ENCODE assay signal across 2 cellular contexts in the genomic region with DNA sequence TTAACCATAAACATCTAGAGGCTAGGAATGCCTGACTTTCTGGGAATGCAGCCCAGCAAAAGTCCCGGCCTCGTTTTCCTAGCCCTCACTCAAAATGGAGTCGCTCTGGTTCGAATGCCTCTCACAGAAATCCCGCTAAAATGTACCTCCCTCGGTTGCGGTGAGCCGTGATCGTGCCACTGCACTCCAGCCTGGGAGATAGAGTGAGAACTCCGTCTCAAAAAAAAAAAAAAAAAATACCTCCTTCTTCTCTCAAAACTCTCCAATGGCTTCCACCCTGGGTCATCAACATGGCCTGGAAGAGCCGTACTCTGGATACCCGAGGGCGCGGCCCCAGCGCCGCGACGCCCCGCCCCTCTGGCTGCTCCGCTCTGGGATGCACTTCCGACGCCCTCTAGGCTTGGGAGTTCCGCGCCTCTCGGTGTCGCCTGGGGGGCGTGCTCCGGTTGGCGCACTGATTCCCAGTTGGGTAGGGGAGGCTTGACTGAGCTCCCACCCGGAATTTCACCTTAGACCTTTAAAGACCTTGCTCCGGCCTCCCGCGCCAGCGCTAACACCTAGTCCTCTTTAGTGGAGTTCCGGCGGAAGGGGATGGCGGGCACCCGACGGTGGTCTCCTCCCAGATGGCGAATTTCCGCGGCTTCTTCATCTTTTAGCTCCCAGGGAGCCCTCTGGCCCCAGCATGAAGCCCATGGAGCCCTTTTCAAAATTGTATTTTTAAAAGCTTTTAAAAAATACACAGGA.
TF ChIP-seq lines count a peak whose summit lies in the region.

No MANE protein-coding gene starts in this region.

TF ChIP-seq in Ishikawa, 13 proteins besides CTCF, POLR2A, EP300 and RAD21:
- TF ChIP-seq YY1 (IDR thresholded peaks at IDR 0.05; ENCODE audit: low read depth) = peak; percentile 76
- TF ChIP-seq, protein P1, sequence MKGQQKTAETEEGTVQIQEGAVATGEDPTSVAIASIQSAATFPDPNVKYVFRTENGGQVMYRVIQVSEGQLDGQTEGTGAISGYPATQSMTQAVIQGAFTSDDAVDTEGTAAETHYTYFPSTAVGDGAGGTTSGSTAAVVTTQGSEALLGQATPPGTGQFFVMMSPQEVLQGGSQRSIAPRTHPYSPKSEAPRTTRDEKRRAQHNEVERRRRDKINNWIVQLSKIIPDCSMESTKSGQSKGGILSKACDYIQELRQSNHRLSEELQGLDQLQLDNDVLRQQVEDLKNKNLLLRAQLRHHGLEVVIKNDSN (IDR thresholded peaks at IDR 0.05) = no peak
- TF ChIP-seq, protein P2, sequence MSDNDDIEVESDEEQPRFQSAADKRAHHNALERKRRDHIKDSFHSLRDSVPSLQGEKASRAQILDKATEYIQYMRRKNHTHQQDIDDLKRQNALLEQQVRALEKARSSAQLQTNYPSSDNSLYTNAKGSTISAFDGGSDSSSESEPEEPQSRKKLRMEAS (IDR thresholded peaks at IDR 0.05) = peak; percentile 69
- no peak for TF ChIP-seq CEBPB (IDR thresholded peaks at IDR 0.05)
- TF ChIP-seq EGR1 (IDR thresholded peaks at IDR 0.05) = no peak
- no peak for TF ChIP-seq TCF12 (IDR thresholded peaks at IDR 0.05; ENCODE audit: low read depth)
- no peak for TF ChIP-seq FOXM1 (IDR thresholded peaks at IDR 0.05; ENCODE audit: borderline replicate concordance, low read depth)
- TF ChIP-seq, protein P3, sequence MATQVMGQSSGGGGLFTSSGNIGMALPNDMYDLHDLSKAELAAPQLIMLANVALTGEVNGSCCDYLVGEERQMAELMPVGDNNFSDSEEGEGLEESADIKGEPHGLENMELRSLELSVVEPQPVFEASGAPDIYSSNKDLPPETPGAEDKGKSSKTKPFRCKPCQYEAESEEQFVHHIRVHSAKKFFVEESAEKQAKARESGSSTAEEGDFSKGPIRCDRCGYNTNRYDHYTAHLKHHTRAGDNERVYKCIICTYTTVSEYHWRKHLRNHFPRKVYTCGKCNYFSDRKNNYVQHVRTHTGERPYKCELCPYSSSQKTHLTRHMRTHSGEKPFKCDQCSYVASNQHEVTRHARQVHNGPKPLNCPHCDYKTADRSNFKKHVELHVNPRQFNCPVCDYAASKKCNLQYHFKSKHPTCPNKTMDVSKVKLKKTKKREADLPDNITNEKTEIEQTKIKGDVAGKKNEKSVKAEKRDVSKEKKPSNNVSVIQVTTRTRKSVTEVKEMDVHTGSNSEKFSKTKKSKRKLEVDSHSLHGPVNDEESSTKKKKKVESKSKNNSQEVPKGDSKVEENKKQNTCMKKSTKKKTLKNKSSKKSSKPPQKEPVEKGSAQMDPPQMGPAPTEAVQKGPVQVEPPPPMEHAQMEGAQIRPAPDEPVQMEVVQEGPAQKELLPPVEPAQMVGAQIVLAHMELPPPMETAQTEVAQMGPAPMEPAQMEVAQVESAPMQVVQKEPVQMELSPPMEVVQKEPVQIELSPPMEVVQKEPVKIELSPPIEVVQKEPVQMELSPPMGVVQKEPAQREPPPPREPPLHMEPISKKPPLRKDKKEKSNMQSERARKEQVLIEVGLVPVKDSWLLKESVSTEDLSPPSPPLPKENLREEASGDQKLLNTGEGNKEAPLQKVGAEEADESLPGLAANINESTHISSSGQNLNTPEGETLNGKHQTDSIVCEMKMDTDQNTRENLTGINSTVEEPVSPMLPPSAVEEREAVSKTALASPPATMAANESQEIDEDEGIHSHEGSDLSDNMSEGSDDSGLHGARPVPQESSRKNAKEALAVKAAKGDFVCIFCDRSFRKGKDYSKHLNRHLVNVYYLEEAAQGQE (IDR thresholded peaks at IDR 0.05; ENCODE audit: low read depth) = no peak
- no peak for TF ChIP-seq CREB1 (IDR thresholded peaks at IDR 0.05; ENCODE audit: low read depth)
- no peak for TF ChIP-seq NFIC (IDR thresholded peaks at IDR 0.05)
- TF ChIP-seq ZBTB7A (IDR thresholded peaks at IDR 0.05; ENCODE audit: low read depth) = peak; percentile 55; the same call in 1 of the 2 replicates
- peak; percentile 46; the same call in 1 of the 2 replicates for TF ChIP-seq TAF1 (IDR thresholded peaks at IDR 0.05; ENCODE audit: low read depth)
- TF ChIP-seq TEAD4 (IDR thresholded peaks at IDR 0.05) = no peak

TF ChIP-seq in GM12878, 131 proteins besides CTCF, POLR2A, EP300 and RAD21 (continues in another document):
- TF ChIP-seq WRNIP1 (IDR thresholded peaks at IDR 0.05; ENCODE audit: borderline replicate concordance, low read depth, low read length) (no peak), SP1 (IDR thresholded peaks at IDR 0.05; ENCODE audit: low read depth, low read length) (no peak), SMC3 (IDR thresholded peaks at IDR 0.05; ENCODE audit: borderline replicate concordance, low read length) (no peak), TARDBP (IDR thresholded peaks at IDR 0.05; ENCODE audit: borderline replicate concordance) (no peak), NR2C1 (IDR thresholded peaks at IDR 0.05) (no peak), GATAD2B (conservative IDR thresholded peaks at IDR 0.05; ENCODE audit: low read depth) (peak; percentile 62; the same call in 1 of the 2 replicates), RELA (IDR thresholded peaks at IDR 0.05; ENCODE audit: borderline replicate concordance, partially characterized antibody) (no peak), YBX1 (IDR thresholded peaks at IDR 0.05) (no peak), MTA3 (IDR thresholded peaks at IDR 0.05; ENCODE audit: borderline replicate concordance, low read length) (no peak), NR2F1 (conservative IDR thresholded peaks at IDR 0.05) (peak; percentile 72), MYC (IDR thresholded peaks at IDR 0.05; ENCODE audit: insufficient read depth, insufficient read length, insufficient replicate concordance, low read length, severe bottlenecking) (no peak), PML (IDR thresholded peaks at IDR 0.05; ENCODE audit: low read length) (no peak; the same call in 1 of the 2 replicates), RFX5 (IDR thresholded peaks at IDR 0.05; ENCODE audit: low read depth, low read length) (no peak), GABPA (IDR thresholded peaks at IDR 0.05; ENCODE audit: low read depth) (peak; percentile 83), POLR2AphosphoS5 (IDR thresholded peaks at IDR 0.05; ENCODE audit: low read length) (peak; percentile 56), NRF1 (conservative IDR thresholded peaks at IDR 0.05; ENCODE audit: low read depth, low read length) (no peak), MTA2 (IDR thresholded peaks at IDR 0.05; ENCODE audit: low read depth) (no peak)
- TF ChIP-seq, protein P4, sequence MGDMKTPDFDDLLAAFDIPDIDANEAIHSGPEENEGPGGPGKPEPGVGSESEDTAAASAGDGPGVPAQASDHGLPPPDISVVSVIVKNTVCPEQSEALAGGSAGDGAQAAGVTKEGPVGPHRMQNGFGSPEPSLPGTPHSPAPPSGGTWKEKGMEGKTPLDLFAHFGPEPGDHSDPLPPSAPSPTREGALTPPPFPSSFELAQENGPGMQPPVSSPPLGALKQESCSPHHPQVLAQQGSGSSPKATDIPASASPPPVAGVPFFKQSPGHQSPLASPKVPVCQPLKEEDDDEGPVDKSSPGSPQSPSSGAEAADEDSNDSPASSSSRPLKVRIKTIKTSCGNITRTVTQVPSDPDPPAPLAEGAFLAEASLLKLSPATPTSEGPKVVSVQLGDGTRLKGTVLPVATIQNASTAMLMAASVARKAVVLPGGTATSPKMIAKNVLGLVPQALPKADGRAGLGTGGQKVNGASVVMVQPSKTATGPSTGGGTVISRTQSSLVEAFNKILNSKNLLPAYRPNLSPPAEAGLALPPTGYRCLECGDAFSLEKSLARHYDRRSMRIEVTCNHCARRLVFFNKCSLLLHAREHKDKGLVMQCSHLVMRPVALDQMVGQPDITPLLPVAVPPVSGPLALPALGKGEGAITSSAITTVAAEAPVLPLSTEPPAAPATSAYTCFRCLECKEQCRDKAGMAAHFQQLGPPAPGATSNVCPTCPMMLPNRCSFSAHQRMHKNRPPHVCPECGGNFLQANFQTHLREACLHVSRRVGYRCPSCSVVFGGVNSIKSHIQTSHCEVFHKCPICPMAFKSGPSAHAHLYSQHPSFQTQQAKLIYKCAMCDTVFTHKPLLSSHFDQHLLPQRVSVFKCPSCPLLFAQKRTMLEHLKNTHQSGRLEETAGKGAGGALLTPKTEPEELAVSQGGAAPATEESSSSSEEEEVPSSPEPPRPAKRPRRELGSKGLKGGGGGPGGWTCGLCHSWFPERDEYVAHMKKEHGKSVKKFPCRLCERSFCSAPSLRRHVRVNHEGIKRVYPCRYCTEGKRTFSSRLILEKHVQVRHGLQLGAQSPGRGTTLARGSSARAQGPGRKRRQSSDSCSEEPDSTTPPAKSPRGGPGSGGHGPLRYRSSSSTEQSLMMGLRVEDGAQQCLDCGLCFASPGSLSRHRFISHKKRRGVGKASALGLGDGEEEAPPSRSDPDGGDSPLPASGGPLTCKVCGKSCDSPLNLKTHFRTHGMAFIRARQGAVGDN (IDR thresholded peaks at IDR 0.05) = peak; percentile 99
- TF ChIP-seq, protein P5, sequence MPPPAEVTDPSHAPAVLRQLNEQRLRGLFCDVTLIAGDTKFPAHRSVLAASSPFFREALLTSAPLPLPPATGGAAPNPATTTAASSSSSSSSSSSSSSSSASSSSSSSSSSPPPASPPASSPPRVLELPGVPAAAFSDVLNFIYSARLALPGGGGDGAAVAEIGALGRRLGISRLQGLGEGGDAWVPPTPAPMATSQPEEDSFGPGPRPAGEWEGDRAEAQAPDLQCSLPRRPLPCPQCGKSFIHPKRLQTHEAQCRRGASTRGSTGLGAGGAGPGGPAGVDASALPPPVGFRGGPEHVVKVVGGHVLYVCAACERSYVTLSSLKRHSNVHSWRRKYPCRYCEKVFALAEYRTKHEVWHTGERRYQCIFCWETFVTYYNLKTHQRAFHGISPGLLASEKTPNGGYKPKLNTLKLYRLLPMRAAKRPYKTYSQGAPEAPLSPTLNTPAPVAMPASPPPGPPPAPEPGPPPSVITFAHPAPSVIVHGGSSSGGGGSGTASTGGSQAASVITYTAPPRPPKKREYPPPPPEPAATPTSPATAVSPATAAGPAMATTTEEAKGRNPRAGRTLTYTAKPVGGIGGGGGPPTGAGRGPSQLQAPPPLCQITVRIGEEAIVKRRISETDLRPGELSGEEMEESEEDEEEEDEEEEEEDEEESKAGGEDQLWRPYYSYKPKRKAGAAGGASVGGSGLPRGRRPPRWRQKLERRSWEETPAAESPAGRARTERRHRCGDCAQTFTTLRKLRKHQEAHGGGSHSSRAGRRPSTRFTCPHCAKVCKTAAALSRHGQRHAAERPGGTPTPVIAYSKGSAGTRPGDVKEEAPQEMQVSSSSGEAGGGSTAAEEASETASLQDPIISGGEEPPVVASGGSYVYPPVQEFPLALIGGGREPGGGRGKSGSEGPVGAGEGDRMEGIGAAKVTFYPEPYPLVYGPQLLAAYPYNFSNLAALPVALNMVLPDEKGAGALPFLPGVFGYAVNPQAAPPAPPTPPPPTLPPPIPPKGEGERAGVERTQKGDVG (CRISPR knock-in tag; IDR thresholded peaks at IDR 0.05) = peak; percentile 96
- TF ChIP-seq, protein P6, sequence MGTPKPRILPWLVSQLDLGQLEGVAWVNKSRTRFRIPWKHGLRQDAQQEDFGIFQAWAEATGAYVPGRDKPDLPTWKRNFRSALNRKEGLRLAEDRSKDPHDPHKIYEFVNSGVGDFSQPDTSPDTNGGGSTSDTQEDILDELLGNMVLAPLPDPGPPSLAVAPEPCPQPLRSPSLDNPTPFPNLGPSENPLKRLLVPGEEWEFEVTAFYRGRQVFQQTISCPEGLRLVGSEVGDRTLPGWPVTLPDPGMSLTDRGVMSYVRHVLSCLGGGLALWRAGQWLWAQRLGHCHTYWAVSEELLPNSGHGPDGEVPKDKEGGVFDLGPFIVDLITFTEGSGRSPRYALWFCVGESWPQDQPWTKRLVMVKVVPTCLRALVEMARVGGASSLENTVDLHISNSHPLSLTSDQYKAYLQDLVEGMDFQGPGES (IDR thresholded peaks at IDR 0.05) = no peak
- TF ChIP-seq, protein P7, sequence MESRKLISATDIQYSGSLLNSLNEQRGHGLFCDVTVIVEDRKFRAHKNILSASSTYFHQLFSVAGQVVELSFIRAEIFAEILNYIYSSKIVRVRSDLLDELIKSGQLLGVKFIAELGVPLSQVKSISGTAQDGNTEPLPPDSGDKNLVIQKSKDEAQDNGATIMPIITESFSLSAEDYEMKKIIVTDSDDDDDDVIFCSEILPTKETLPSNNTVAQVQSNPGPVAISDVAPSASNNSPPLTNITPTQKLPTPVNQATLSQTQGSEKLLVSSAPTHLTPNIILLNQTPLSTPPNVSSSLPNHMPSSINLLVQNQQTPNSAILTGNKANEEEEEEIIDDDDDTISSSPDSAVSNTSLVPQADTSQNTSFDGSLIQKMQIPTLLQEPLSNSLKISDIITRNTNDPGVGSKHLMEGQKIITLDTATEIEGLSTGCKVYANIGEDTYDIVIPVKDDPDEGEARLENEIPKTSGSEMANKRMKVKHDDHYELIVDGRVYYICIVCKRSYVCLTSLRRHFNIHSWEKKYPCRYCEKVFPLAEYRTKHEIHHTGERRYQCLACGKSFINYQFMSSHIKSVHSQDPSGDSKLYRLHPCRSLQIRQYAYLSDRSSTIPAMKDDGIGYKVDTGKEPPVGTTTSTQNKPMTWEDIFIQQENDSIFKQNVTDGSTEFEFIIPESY (IDR thresholded peaks at IDR 0.05) = no peak
- TF ChIP-seq, protein P8, sequence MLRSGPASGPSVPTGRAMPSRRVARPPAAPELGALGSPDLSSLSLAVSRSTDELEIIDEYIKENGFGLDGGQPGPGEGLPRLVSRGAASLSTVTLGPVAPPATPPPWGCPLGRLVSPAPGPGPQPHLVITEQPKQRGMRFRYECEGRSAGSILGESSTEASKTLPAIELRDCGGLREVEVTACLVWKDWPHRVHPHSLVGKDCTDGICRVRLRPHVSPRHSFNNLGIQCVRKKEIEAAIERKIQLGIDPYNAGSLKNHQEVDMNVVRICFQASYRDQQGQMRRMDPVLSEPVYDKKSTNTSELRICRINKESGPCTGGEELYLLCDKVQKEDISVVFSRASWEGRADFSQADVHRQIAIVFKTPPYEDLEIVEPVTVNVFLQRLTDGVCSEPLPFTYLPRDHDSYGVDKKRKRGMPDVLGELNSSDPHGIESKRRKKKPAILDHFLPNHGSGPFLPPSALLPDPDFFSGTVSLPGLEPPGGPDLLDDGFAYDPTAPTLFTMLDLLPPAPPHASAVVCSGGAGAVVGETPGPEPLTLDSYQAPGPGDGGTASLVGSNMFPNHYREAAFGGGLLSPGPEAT (IDR thresholded peaks at IDR 0.05; ENCODE audit: low read depth) = peak; percentile 72
- TF ChIP-seq, protein P9, sequence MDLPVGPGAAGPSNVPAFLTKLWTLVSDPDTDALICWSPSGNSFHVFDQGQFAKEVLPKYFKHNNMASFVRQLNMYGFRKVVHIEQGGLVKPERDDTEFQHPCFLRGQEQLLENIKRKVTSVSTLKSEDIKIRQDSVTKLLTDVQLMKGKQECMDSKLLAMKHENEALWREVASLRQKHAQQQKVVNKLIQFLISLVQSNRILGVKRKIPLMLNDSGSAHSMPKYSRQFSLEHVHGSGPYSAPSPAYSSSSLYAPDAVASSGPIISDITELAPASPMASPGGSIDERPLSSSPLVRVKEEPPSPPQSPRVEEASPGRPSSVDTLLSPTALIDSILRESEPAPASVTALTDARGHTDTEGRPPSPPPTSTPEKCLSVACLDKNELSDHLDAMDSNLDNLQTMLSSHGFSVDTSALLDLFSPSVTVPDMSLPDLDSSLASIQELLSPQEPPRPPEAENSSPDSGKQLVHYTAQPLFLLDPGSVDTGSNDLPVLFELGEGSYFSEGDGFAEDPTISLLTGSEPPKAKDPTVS (IDR thresholded peaks at IDR 0.05; ENCODE audit: low read depth, low read length) = no peak
